Comparison of ENCODE assay signal across 12 cellular contexts in the genomic region with DNA sequence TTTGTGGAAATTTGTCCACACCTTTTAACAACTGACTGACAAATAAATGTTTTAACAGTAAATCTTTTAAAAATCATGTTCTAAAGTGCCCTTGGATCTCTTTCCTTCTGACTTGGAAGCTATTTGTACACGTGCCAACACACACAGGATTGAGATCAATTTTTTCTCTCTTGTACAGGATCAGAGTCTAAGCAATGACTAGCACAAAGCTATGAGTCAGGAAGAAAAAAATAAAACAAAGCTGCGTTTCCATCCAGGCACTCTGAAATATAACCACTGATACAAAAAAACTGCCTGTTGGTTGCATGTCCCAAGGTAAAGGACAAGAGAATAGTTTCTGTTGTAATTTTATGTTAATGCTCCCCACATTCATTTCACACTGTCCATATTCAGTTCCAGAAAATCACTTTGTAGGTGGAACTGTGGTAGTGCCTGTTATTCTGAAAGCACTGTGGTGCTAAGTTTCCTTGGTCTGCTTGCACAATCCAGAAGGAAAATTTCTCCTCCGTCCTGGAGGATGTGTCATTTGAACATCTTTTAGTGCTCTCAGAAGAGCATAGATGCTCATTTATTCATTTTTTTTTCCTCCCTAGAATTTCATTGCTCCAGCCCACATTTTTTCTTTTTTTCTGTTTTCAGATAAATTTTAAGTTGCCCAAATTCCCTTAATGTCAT.
DNase-seq lines count a peak whose midpoint lies in the region; ATAC-seq and TF ChIP-seq lines count a peak whose summit lies in the region.
"Had no signal": no experiment of that assay in that cellular context is flagged by ENCODE, and none has a peak within 500 bp of the region (broad histone marks: within the 10 kb centered on the region; RNA-seq: fewer than 3 reads in every experiment).

No MANE protein-coding gene starts in this region.

- no peak for ATAC-seq in activated T-cell treated with anti-CD3 and anti-CD28 coated beads, Interleukin-2, amount 50 U/mL, for 72 hours (replicated peaks in 1 of 2)
- ATAC-seq in naive thymus-derived CD4-positive, alpha-beta T cell, result no peak
- ATAC-seq: activated naive CD4-positive, alpha-beta T cell treated with anti-CD3 and anti-CD28 coated beads, Interleukin-2, amount 50 U/mL, for 72 hours had no signal

- CTCF ChIA-PET in naive thymus-derived CD4-positive, alpha-beta T cell (lab: Charles Lee), result no interaction called here

- no peak overlapping the region for H3K4me3 Mint-ChIP-seq in activated T-cell treated with anti-CD3 and anti-CD28 coated beads, Interleukin-2, amount 50 U/mL, for 72 hours
- H3K4me3 Mint-ChIP-seq in naive thymus-derived CD4-positive, alpha-beta T cell, result no peak overlapping the region

- no peak for TF ChIP-seq POLR2A in Peyer's patch (IDR thresholded peaks at IDR 0.05)

- H3K27me3 ChIP-seq in right atrium auricular region (no peaks in the 10 kb centered on the region), rectal smooth muscle tissue (ENCODE audit: control insufficient read depth, insufficient read depth, low read length) (no peaks in the 10 kb centered on the region), Peyer's patch (no peaks in the 10 kb centered on the region)
- no peaks in the 10 kb centered on the region for H3K27me3 ChIP-seq in naive thymus-derived CD4-positive, alpha-beta T cell (ENCODE audit: control insufficient read depth in 2 of 2, insufficient read depth in 2 of 2, low read length in 2 of 2)

- TF ChIP-seq CTCF in right atrium auricular region (IDR thresholded peaks at IDR 0.05) (no peak), Peyer's patch (IDR thresholded peaks at IDR 0.05) (no peak)

- H3K27ac Mint-ChIP-seq in activated T-cell treated with anti-CD3 and anti-CD28 coated beads, Interleukin-2, amount 50 U/mL, for 72 hours, result no peak overlapping the region
- no peak overlapping the region for H3K27ac Mint-ChIP-seq in naive thymus-derived CD4-positive, alpha-beta T cell
- H3K27ac Mint-ChIP-seq: activated naive CD4-positive, alpha-beta T cell treated with anti-CD3 and anti-CD28 coated beads, Interleukin-2, amount 50 U/mL, for 72 hours had no signal

- H3K4me1 ChIP-seq in right atrium auricular region, result peaks cover 0 to 39% of the 10 kb centered on the region in 2 donors
- peaks cover 11% of the 10 kb centered on the region for H3K4me1 ChIP-seq in rectal smooth muscle tissue (ENCODE audit: control insufficient read depth, insufficient read depth, low read length)
- peaks cover 0 to 31% (median 0%) of the 10 kb centered on the region in 4 donors for H3K4me1 ChIP-seq in Peyer's patch
- H3K4me1 ChIP-seq in naive thymus-derived CD4-positive, alpha-beta T cell (ENCODE audit: control insufficient read depth in 2 of 2, insufficient read depth in 2 of 2, low read length in 2 of 2), result no peaks in the 10 kb centered on the region

- intact Hi-C loops in naive thymus-derived CD4-positive, alpha-beta T cell (cut with micrococcal nuclease), result no loop called here

- H3K27me3 Mint-ChIP-seq in activated T-cell treated with anti-CD3 and anti-CD28 coated beads, Interleukin-2, amount 50 U/mL, for 72 hours (ENCODE audit: low read depth), result no peaks in the 10 kb centered on the region
- H3K27me3 Mint-ChIP-seq in naive thymus-derived CD4-positive, alpha-beta T cell, result no peaks in the 10 kb centered on the region

- H3K9me3 ChIP-seq in right atrium auricular region, result no peaks in the 10 kb centered on the region
- no peaks in the 10 kb centered on the region for H3K9me3 ChIP-seq in Peyer's patch
- no peaks in the 10 kb centered on the region for H3K9me3 ChIP-seq in naive thymus-derived CD4-positive, alpha-beta T cell (ENCODE audit: control insufficient read depth in 2 of 3, low read length in 3 of 3)

- POLR2A ChIA-PET in naive thymus-derived CD4-positive, alpha-beta T cell (lab: Charles Lee), result no interaction called here

- DNase-seq in Ammon's horn (ENCODE audit: low spot score) (peak; percentile 17), amniotic epithelial cell (ENCODE audit: low read depth) (peak; percentile 88), right atrium auricular region (ENCODE audit: low spot score) (no peak), Peyer's patch (no peak), NOMO-1 treated with DMSO at 0.1 percent for 48 hours (lab: John Stamatoyannopoulos, UW; ENCODE audit: unreplicated experiment) (no peak)
- DNase-seq in activated T-cell treated with anti-CD3 and anti-CD28 coated beads, Interleukin-2, amount 50 U/mL, for 72 hours, result no peak
- no peak for DNase-seq in naive thymus-derived CD4-positive, alpha-beta T cell
- DNase-seq: activated CD4-positive, alpha-beta T cell treated with anti-CD3 and anti-CD28 coated beads for 1 hour; NCI-H1436 had no signal

- no peak overlapping the region for H3K9ac ChIP-seq in rectal smooth muscle tissue (ENCODE audit: low read length)

- H3K4me1 Mint-ChIP-seq in activated T-cell treated with anti-CD3 and anti-CD28 coated beads, Interleukin-2, amount 50 U/mL, for 72 hours (ENCODE audit: low read depth), result no peaks in the 10 kb centered on the region
- peaks cover 0 to 5% (median 0%) of the 10 kb centered on the region in 7 donors for H3K4me1 Mint-ChIP-seq in naive thymus-derived CD4-positive, alpha-beta T cell

- H3K4me3 ChIP-seq in right atrium auricular region, result no peak overlapping the region
- H3K4me3 ChIP-seq in rectal smooth muscle tissue (ENCODE audit: low read length), result no peak overlapping the region
- H3K4me3 ChIP-seq in Peyer's patch, result no peak overlapping the region
- H3K4me3 ChIP-seq in naive thymus-derived CD4-positive, alpha-beta T cell (ENCODE audit: low read length), result no peak overlapping the region

- H3K36me3 ChIP-seq in right atrium auricular region, result no peaks in the 10 kb centered on the region
- no peaks in the 10 kb centered on the region for H3K36me3 ChIP-seq in rectal smooth muscle tissue (ENCODE audit: control insufficient read depth, insufficient read depth, low read length)
- H3K36me3 ChIP-seq in Peyer's patch, result no peaks in the 10 kb centered on the region
- no peaks in the 10 kb centered on the region for H3K36me3 ChIP-seq in naive thymus-derived CD4-positive, alpha-beta T cell (ENCODE audit: control insufficient read depth in 2 of 3, insufficient read depth in 3 of 3, low read length in 3 of 3)

- H3K27ac ChIP-seq in right atrium auricular region (peak overlapping the region; percentile 32), rectal smooth muscle tissue (ENCODE audit: low read depth, low read length) (peak overlapping the region; percentile 18), Peyer's patch (peak overlapping the region in 1 of 4 donors; percentile 20)
- no peak overlapping the region for H3K27ac ChIP-seq in naive thymus-derived CD4-positive, alpha-beta T cell (ENCODE audit: low read depth, low read length)
- H3K27ac ChIP-seq: C4-2B had no signal

- peaks cover 4 to 7% of the 10 kb centered on the region in 2 donors for H3K9me3 Mint-ChIP-seq in activated T-cell treated with anti-CD3 and anti-CD28 coated beads, Interleukin-2, amount 50 U/mL, for 72 hours
- H3K9me3 Mint-ChIP-seq in naive thymus-derived CD4-positive, alpha-beta T cell, result peaks cover 0 to 12% (median 2%) of the 10 kb centered on the region in 11 donors

- no peaks in the 10 kb centered on the region for H3K36me3 Mint-ChIP-seq in activated T-cell treated with anti-CD3 and anti-CD28 coated beads, Interleukin-2, amount 50 U/mL, for 72 hours (ENCODE audit: insufficient read depth in 2 of 2)
- H3K36me3 Mint-ChIP-seq in naive thymus-derived CD4-positive, alpha-beta T cell, result no peaks in the 10 kb centered on the region
- H3K36me3 Mint-ChIP-seq: activated naive CD4-positive, alpha-beta T cell treated with anti-CD3 and anti-CD28 coated beads, Interleukin-2, amount 50 U/mL, for 72 hours had no signal

Comparison
In these comparisons a context has a peak if more than half of its experiments do, and no peak if none do; other contexts are left out.
1. DNase-seq: peak in Ammon's horn (single experiment) and amniotic epithelial cell (single experiment); none in right atrium auricular region (single experiment), activated T-cell treated with anti-CD3 and anti-CD28 coated beads, Interleukin-2, amount 50 U/mL, for 72 hours (0 of 2), Peyer's patch (0 of 3), NOMO-1 treated with DMSO at 0.1 percent for 48 hours (single experiment) and naive thymus-derived CD4-positive, alpha-beta T cell (0 of 9).